27 cellular contexts compared by ENCODE assay signal in the genomic region with DNA sequence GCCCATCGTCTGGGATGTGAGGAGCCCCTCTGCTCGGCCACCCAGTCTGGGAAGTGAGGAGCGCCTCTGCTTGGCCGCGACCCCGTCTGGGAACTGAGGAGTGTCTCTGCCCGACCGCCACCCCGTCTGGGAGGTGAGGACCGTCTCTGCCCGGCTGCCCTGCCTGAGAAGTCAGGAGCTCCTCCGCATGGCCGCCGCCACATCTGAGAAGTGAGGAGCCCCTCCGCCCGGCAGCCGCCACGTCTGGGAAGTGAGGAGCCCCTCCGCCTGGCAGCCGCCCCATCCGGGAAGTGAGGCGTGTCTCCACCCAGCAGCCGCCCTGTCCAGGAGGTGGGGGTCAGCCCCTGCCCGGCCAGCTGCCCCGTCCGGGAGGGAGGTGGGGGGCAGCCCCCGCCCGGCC. TPM values are rescaled to one million over a fixed set of nuclear protein-coding genes. Genes with fewer than 3 reads are reported as not detected.
A peak's percentile ranks its signal among the peaks of the same experiment; 100 is the strongest.
DNase-seq lines count a peak whose midpoint lies in the region; ATAC-seq, FAIRE-seq and TF ChIP-seq lines count a peak whose summit lies in the region.
"Had no signal": no experiment of that assay in that cellular context is flagged by ENCODE, and none has a peak within 500 bp of the region (broad histone marks: within the 10 kb centered on the region; RNA-seq: fewer than 3 reads in every experiment).

No MANE protein-coding gene starts in this region.

- peaks cover 5 to 17% of the 10 kb centered on the region in 2 donors for H3K9me3 Mint-ChIP-seq in stimulated activated naive CD8-positive, alpha-beta T cell treated with anti-CD3 and anti-CD28 coated beads, Interleukin-15, amount 100 ng/mL, for 72 hours

- H3K27ac Mint-ChIP-seq in stimulated activated naive CD8-positive, alpha-beta T cell treated with anti-CD3 and anti-CD28 coated beads, Interleukin-15, amount 100 ng/mL, for 72 hours: no peak overlapping the region
- H3K27ac Mint-ChIP-seq: CD4-positive, alpha-beta T cell; CD8-positive, alpha-beta memory T cell had no signal

- no peaks in the 10 kb centered on the region for H3K9me3 ChIP-seq in kidney (ENCODE audit: control insufficient read depth in 1 of 2, low read length in 2 of 2)
- peaks cover 0 to 32% (median 12%) of the 10 kb centered on the region in 8 donors for H3K9me3 ChIP-seq in spleen
- no peaks in the 10 kb centered on the region for H3K9me3 ChIP-seq in thyroid gland
- H3K9me3 ChIP-seq: A549, BE2C had no signal

- no peak for DNase-seq in stimulated activated naive CD8-positive, alpha-beta T cell treated with anti-CD3 and anti-CD28 coated beads, Interleukin-15, amount 100 ng/mL, for 72 hours
- DNase-seq in stimulated activated naive CD8-positive, alpha-beta T cell treated with anti-CD3 and anti-CD28 coated beads, Interleukin-15, Interleukin-2, amounts not matched to agents 100 U/mL and 50 U/mL, for 24 hours: no peak
- DNase-seq in kidney (peak; percentile 70), spleen (peak; percentile 71), MV-4-11 (lab: John Stamatoyannopoulos, UW) (no peak), KBM-7 (no peak), thyroid gland (no peak)
- DNase-seq: 8988T; ACHN; AML-193; BE2C; CD4-positive, alpha-beta T cell; CD8-positive, alpha-beta memory T cell; DMS 273 treated with DMSO at 0.1 percent for 48 hours; DMS79; EL; GDM1; GM23248; H7; HCEC 1CT had no signal

- in situ Hi-C loops in KBM-7 (cut with MboI; ENCODE audit: low pct_unique_long_range_greater_than_20kb, low sequenced_read_pairs): no loop called here

- no peak overlapping the region for H3K9ac ChIP-seq in kidney (ENCODE audit: low read length in 2 of 2)
- H3K9ac ChIP-seq: BLaER1 treated with 17β-estradiol and CSF1 and Interleukin-3, amounts not matched to agents 10 nM and 100 nM; GM23248 had no signal

- TF ChIP-seq POLR2A in spleen (IDR thresholded peaks at IDR 0.05) (no peak), thyroid gland (IDR thresholded peaks at IDR 0.05) (no peak)

- H3K27ac ChIP-seq in kidney (ENCODE audit: low read depth in 2 of 2, low read length in 2 of 2) (no peak overlapping the region), spleen (no peak overlapping the region), thyroid gland (no peak overlapping the region)
- H3K27ac ChIP-seq: A549; BLaER1 treated with 17β-estradiol and CSF1 and Interleukin-3, amounts not matched to agents 10 nM and 100 nM; GM23248 had no signal

- H3K4me1 Mint-ChIP-seq in stimulated activated naive CD8-positive, alpha-beta T cell treated with anti-CD3 and anti-CD28 coated beads, Interleukin-15, amount 100 ng/mL, for 72 hours: no peaks in the 10 kb centered on the region
- H3K4me1 Mint-ChIP-seq: CD14-positive monocyte; CD8-positive, alpha-beta memory T cell had no signal

- no peak for FAIRE-seq in kidney (lab: Jason Lieb, UNC)
- FAIRE-seq: A549, D721Med, GM12878, GM19239, H1 had no signal

- ATAC-seq in stimulated activated naive CD8-positive, alpha-beta T cell treated with anti-CD3 and anti-CD28 coated beads, Interleukin-15, amount 100 ng/mL, for 72 hours: peak; percentile 18
- ATAC-seq in stimulated activated naive CD8-positive, alpha-beta T cell treated with anti-CD3 and anti-CD28 coated beads, Interleukin-15, Interleukin-2, amounts not matched to agents 100 U/mL and 50 U/mL, for 24 hours: no peak
- ATAC-seq: A549, GM12878 had no signal

- H3K27me3 ChIP-seq in spleen (replicated peaks in 1 of 7) (no peaks in the 10 kb centered on the region), thyroid gland (no peaks in the 10 kb centered on the region)
- H3K27me3 ChIP-seq: BE2C; BLaER1 treated with 17β-estradiol and CSF1 and Interleukin-3, amounts not matched to agents 10 nM and 100 nM had no signal

- H3K36me3 ChIP-seq in kidney (ENCODE audit: control insufficient read depth in 1 of 2, insufficient read depth in 2 of 2, low read length in 2 of 2) (no peaks in the 10 kb centered on the region), spleen (no peaks in the 10 kb centered on the region), thyroid gland (no peaks in the 10 kb centered on the region)
- H3K36me3 ChIP-seq: BE2C; BLaER1 treated with 17β-estradiol and CSF1 and Interleukin-3, amounts not matched to agents 10 nM and 100 nM had no signal

- H3K4me1 ChIP-seq in kidney (ENCODE audit: control insufficient read depth in 1 of 2, insufficient read depth in 1 of 2, low read depth in 1 of 2, low read length in 2 of 2) (no peaks in the 10 kb centered on the region), spleen (no peaks in the 10 kb centered on the region), thyroid gland (no peaks in the 10 kb centered on the region)
- H3K4me1 ChIP-seq: A549; BE2C; BLaER1 treated with 17β-estradiol and CSF1 and Interleukin-3, amounts not matched to agents 10 nM and 100 nM had no signal

- no peaks in the 10 kb centered on the region for H3K27me3 Mint-ChIP-seq in stimulated activated naive CD8-positive, alpha-beta T cell treated with anti-CD3 and anti-CD28 coated beads, Interleukin-15, amount 100 ng/mL, for 72 hours
- H3K27me3 Mint-ChIP-seq: CD4-positive, alpha-beta T cell; CD8-positive, alpha-beta memory T cell had no signal

- TF ChIP-seq CTCF in kidney (IDR thresholded peaks at IDR 0.05; ENCODE audit: borderline replicate concordance, extremely low read depth, insufficient read depth) (no peak), spleen (IDR thresholded peaks at IDR 0.05 in 8 of 11, conservative IDR thresholded peaks at IDR 0.05 in 3 of 11) (no peak), thyroid gland (IDR thresholded peaks at IDR 0.05) (no peak)

- no peak overlapping the region for H3K4me3 ChIP-seq in kidney (ENCODE audit: low read length in 2 of 2)
- no peak overlapping the region for H3K4me3 ChIP-seq in spleen
- no peak overlapping the region for H3K4me3 ChIP-seq in thyroid gland (replicated peaks in 1 of 3)
- H3K4me3 ChIP-seq: A549; BLaER1 treated with 17β-estradiol and CSF1 and Interleukin-3, amounts not matched to agents 10 nM and 100 nM; GM12878; GM23248 had no signal

- WGBS in spleen, 5 donors: 93 to 97% (median 96%) methylated on average over 9 to 28 of the region's 28 CpGs; no CpG with 5 or more reads in 1 of the 5 donors
- 94 to 98% methylated on average over 7 to 14 of the region's 28 CpGs for WGBS in thyroid gland, 2 donors

- no peak overlapping the region for H3K4me3 Mint-ChIP-seq in stimulated activated naive CD8-positive, alpha-beta T cell treated with anti-CD3 and anti-CD28 coated beads, Interleukin-15, amount 100 ng/mL, for 72 hours
- H3K4me3 Mint-ChIP-seq: CD14-positive monocyte; CD4-positive, alpha-beta T cell; CD8-positive, alpha-beta memory T cell had no signal

- intact Hi-C loops in kidney (cut with DNase I) (no loop called here), spleen (cut with DNase I; ENCODE audit: low total_unique reads) (no loop called here), thyroid gland (cut with DNase I) (no loop called here)

RNA-seq across cellular contexts. Expression of a gene that starts 5.8 kb away (rescaled TPM):
- not detected for total RNA-seq in kidney
- not detected for polyA plus RNA-seq in kidney (ENCODE audit: insufficient read depth, low read depth, low replicate concordance)
- total RNA-seq in spleen: not detected
- polyA plus RNA-seq in spleen: not detected
- total RNA-seq in thyroid gland: not detected
- total RNA-seq: CD4-positive, alpha-beta T cell; CD8-positive, alpha-beta memory T cell; GM12878; GM23248; H1; H7 had no signal
- polyA plus RNA-seq: A549; CD14-positive monocyte; CD8-positive, alpha-beta memory T cell; GM12878; GM23248; H1 had no signal

RNA-seq across cellular contexts. Expression of a gene that starts 23.9 kb away (rescaled TPM):
- total RNA-seq in kidney (not detected), spleen (not detected), thyroid gland (not detected)
- polyA plus RNA-seq in kidney (ENCODE audit: insufficient read depth, low read depth, low replicate concordance) (not detected), spleen (not detected)
- total RNA-seq: CD4-positive, alpha-beta T cell; CD8-positive, alpha-beta memory T cell; GM12878; GM23248; H1; H7 had no signal
- polyA plus RNA-seq: A549; CD14-positive monocyte; CD8-positive, alpha-beta memory T cell; GM12878; GM23248; H1 had no signal

RNA-seq across cellular contexts. Expression of a gene that starts 46.0 kb away (rescaled TPM):
- not detected for total RNA-seq in kidney
- not detected for polyA plus RNA-seq in kidney (ENCODE audit: insufficient read depth, low read depth, low replicate concordance)
- total RNA-seq in spleen: not detected
- polyA plus RNA-seq in spleen: not detected
- total RNA-seq in thyroid gland: not detected
- total RNA-seq: CD4-positive, alpha-beta T cell; CD8-positive, alpha-beta memory T cell; GM12878; GM23248; H1; H7 had no signal
- polyA plus RNA-seq: A549; CD14-positive monocyte; CD8-positive, alpha-beta memory T cell; GM12878; GM23248 had no signal

Comparison
In these comparisons a context has a peak if more than half of its experiments do, and no peak if none do; other contexts are left out.
1. DNase-seq: peak in kidney (single experiment) and spleen (single experiment); none in stimulated activated naive CD8-positive, alpha-beta T cell treated with anti-CD3 and anti-CD28 coated beads, Interleukin-15, amount 100 ng/mL, for 72 hours (0 of 2), stimulated activated naive CD8-positive, alpha-beta T cell treated with anti-CD3 and anti-CD28 coated beads, Interleukin-15, Interleukin-2, amounts not matched to agents 100 U/mL and 50 U/mL, for 24 hours (single experiment), MV-4-11 (single experiment), KBM-7 (single experiment) and thyroid gland (0 of 2).